ENCODE assay signal across 1 cellular context in genomic region chr18:79046522-79046921, GRCh38.
TF ChIP-seq lines count a peak whose summit lies in the region.

No MANE protein-coding gene starts in this region.

TF ChIP-seq in H1, 55 proteins besides CTCF, POLR2A, EP300 and RAD21:
- TF ChIP-seq NANOG (IDR thresholded peaks at IDR 0.05; ENCODE audit: insufficient read depth, low read depth, low read length, poor library complexity, severe bottlenecking) (no peak), ATF3 (IDR thresholded peaks at IDR 0.05; ENCODE audit: insufficient read depth, low read depth, low read length) (no peak), KDM1A (IDR thresholded peaks at IDR 0.05; ENCODE audit: borderline replicate concordance, low read length) (no peak), TCF12 (IDR thresholded peaks at IDR 0.05; ENCODE audit: low read depth, low read length) (no peak), BACH1 (IDR thresholded peaks at IDR 0.05; ENCODE audit: low read length) (no peak), JUND (IDR thresholded peaks at IDR 0.05; ENCODE audit: low read length) (no peak), EGR1 (IDR thresholded peaks at IDR 0.05; ENCODE audit: borderline replicate concordance, low read depth, low read length) (no peak), YY1 (IDR thresholded peaks at IDR 0.05; ENCODE audit: low read depth, low read length) (no peak), KDM5A (IDR thresholded peaks at IDR 0.05; ENCODE audit: low read length) (no peak), HDAC6 (IDR thresholded peaks at IDR 0.05; ENCODE audit: low read depth, low read length) (no peak), MAX (IDR thresholded peaks at IDR 0.05) (no peak), PHF8 (conservative IDR thresholded peaks at IDR 0.05; ENCODE audit: low read depth, low read length) (no peak), EZH2 (IDR thresholded peaks at IDR 0.05; ENCODE audit: low read depth, low read length, severe bottlenecking) (no peak), SRF (IDR thresholded peaks at IDR 0.05; ENCODE audit: low read depth, low read length) (no peak), CTBP2 (IDR thresholded peaks at IDR 0.05; ENCODE audit: borderline replicate concordance, insufficient read depth, insufficient read length, low read length) (no peak), CBX8 (IDR thresholded peaks at IDR 0.05; ENCODE audit: borderline replicate concordance, low read depth, low read length) (no peak)
